8 cellular contexts compared by ENCODE assay signal in the genomic region with DNA sequence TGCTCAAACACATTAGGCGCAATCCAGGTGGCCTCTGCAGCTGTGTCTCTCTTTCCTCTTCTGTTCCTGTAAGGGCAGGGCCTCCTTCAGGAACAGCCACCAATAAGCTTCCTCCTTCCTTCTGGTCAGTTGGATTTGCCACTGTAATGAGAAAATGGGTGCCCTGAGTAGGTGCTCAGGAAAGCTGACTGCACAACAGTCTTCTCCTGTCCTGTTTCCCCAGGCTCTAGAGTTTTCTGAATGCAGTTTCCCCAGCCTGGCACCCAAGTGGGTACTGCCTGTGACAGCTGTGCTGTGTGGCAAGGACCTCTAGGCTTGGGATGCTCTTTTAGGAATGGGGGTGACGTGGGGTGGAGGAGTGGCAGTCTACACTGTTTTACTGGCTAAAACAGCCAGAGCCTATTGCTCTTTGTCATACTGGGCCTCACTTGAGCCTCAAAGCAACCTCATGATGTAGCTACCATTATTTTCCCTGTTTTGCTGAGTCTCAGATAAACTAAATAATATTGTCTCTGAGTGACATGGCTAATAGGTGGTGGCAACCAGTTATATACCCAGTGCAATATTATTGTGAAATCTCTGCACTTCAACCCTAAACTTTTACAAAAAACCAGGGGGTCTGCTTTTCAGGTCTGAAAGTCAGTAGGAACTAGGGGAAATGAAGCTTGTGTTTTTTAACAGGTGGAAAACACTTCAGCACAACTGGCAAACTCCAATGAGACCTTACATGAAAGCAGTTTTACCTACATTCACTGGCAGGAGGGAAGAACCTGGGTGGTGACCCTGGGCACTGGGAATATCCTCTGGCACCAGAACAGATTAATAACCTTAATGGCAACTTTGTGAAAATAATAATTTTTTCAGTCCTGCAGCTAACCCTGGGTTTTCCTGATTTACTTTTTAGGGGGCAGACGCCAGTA. TPM values are rescaled to one million over a fixed set of nuclear protein-coding genes. Genes with fewer than 3 reads are reported as not detected.
DNase-seq lines count a peak whose midpoint lies in the region; ATAC-seq and TF ChIP-seq lines count a peak whose summit lies in the region.

No MANE protein-coding gene starts in this region.

- H3K4me3 ChIP-seq in AG10803 (ENCODE audit: low read length): peak overlapping the region; percentile 70
- H3K4me3 ChIP-seq in Loucy (ENCODE audit: low read length, poor library complexity, severe bottlenecking): peak overlapping the region; percentile 69
- peak overlapping the region; percentile 77 to 80 for H3K4me3 ChIP-seq in duodenal mucosa (ENCODE audit: low read depth in 1 of 2, low read length in 2 of 2)

- peak overlapping the region; percentile 64 for H3K4me2 ChIP-seq in Loucy (ENCODE audit: low read depth, low read length, poor library complexity, severe bottlenecking)

- no peak for ATAC-seq in naive B cell (ENCODE audit: low read depth in 2 of 2)
- ATAC-seq in HG03354 (IDR thresholded peaks at IDR 0.05; ENCODE audit: poor library complexity, severe bottlenecking, unreplicated experiment): no peak

- DNase-seq in AG10803 (ENCODE audit: low read depth) (no peak), naive B cell (no peak), NCI-H1930 (lab: John Stamatoyannopoulos, UW) (no peak), NCI-H2196 treated with DMSO at 0.1 percent for 48 hours (lab: John Stamatoyannopoulos, UW; ENCODE audit: unreplicated experiment) (no peak), NCI-H748 treated with DMSO at 0.1 percent for 48 hours (lab: John Stamatoyannopoulos, UW) (no peak)

- H3K36me3 ChIP-seq in Loucy (ENCODE audit: insufficient read depth, low read length): no peaks in the 10 kb centered on the region
- no peaks in the 10 kb centered on the region for H3K36me3 ChIP-seq in duodenal mucosa (ENCODE audit: control insufficient read depth in 1 of 2, insufficient read depth in 2 of 2, low read length in 2 of 2)

- no peaks in the 10 kb centered on the region for H3K27me3 ChIP-seq in Loucy (ENCODE audit: insufficient read depth, low read length, poor library complexity, severe bottlenecking)
- no peaks in the 10 kb centered on the region for H3K27me3 ChIP-seq in duodenal mucosa (ENCODE audit: control insufficient read depth in 1 of 2, insufficient read depth in 2 of 2, low read length in 2 of 2)

- no peaks in the 10 kb centered on the region for H3K9me3 Mint-ChIP-seq in naive B cell

- no peaks in the 10 kb centered on the region for H4K20me1 ChIP-seq in Loucy (ENCODE audit: insufficient read depth, low read length, poor library complexity, severe bottlenecking)

- H3K4me3 Mint-ChIP-seq in naive B cell: peak overlapping the region; percentile 71 to 91 (median 78)

- H3K27ac Mint-ChIP-seq in naive B cell: peak overlapping the region in 1 of 6 donors; percentile 25

- H3K4me1 Mint-ChIP-seq in naive B cell: peaks cover 11 to 26% (median 21%) of the 10 kb centered on the region in 3 donors

- peaks cover 13% of the 10 kb centered on the region for H3F3A ChIP-seq in Loucy (ENCODE audit: low read depth)

- H3K36me3 Mint-ChIP-seq in naive B cell: no peaks in the 10 kb centered on the region

- no peaks in the 10 kb centered on the region for H3K9me3 ChIP-seq in Loucy (ENCODE audit: insufficient read depth, low read depth, low read length)
- H3K9me3 ChIP-seq in duodenal mucosa (ENCODE audit: control insufficient read depth in 1 of 2, low read length in 2 of 2): no peaks in the 10 kb centered on the region

- peak overlapping the region; percentile 58 for H2AFZ ChIP-seq in Loucy (ENCODE audit: low read length)

- no peak overlapping the region for H3K27ac ChIP-seq in duodenal mucosa (ENCODE audit: low read depth, low read length)

- H3K4me1 ChIP-seq in Loucy (ENCODE audit: insufficient read depth, low read length, poor library complexity, severe bottlenecking): peaks cover 57% of the 10 kb centered on the region
- peaks cover 7 to 13% of the 10 kb centered on the region in 2 donors for H3K4me1 ChIP-seq in duodenal mucosa (ENCODE audit: control insufficient read depth in 1 of 2, insufficient read depth in 2 of 2, low read length in 2 of 2)

- H3K27me3 Mint-ChIP-seq in naive B cell: peaks cover 43 to 71% (median 62%) of the 10 kb centered on the region in 3 donors

- TF ChIP-seq CTCF in AG10803 (conservative IDR thresholded peaks at IDR 0.05; ENCODE audit: low read length) (0 out of 2 replicates have a peak, but pooled peaks have one; percentile 1), Loucy (conservative IDR thresholded peaks at IDR 0.05; ENCODE audit: low read length) (no peak)

- H3K79me2 ChIP-seq in Loucy (ENCODE audit: insufficient read depth, low read length): no peaks in the 10 kb centered on the region

- H3K9ac ChIP-seq in Loucy (ENCODE audit: low read depth, low read length, poor library complexity, severe bottlenecking) (peak overlapping the region; percentile 56), duodenal mucosa (ENCODE audit: low read depth in 1 of 2, low read length in 2 of 2) (peak overlapping the region; percentile 61 to 71)

- H3K9me2 ChIP-seq in Loucy (replicated peaks; ENCODE audit: low read depth, low read length): no peaks in the 10 kb centered on the region

RNA-seq across cellular contexts. Expression of a gene that starts 1.1 kb away (rescaled TPM):
- not detected for polyA plus RNA-seq in naive B cell (ENCODE audit: low read depth in 6 of 6)

RNA-seq across cellular contexts. Expression of a gene that starts 59.4 kb away (rescaled TPM):
- not detected for polyA plus RNA-seq in naive B cell (ENCODE audit: low read depth in 6 of 6)
